In the genomic region with DNA sequence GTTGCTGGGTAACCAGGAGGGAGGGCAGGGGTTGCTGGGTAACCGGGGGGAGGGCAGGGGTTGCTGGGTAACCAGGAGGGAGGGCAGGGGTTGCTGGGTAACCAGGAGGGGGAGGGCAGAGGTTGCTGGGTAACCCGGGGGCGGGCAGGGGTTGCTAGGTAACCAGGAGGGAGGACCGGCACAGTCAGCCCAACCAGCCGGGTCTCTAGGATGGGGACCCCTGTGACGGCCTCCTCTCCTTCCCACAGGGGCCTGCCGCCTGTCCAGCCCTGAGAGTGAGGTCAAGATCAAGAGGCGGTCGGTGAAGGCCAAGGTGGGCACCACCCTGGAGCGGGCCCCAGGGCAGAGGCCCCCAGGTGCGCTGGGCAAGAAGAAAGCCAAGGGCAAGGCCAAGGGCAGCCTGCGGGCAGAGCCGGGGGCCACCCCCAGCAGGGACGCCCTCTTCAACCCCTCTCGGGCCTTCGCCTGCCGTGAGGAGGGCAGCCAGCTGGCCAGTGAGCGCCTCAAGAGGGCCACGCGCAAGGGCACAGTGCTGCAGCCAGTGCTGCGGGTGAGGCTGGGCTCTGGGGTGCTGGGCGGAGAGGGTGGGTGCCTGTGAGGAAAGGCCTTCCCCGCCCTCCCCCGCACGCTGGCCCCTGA, we compare ENCODE assay signal across 18 cellular contexts. TPM values are rescaled to one million over a fixed set of nuclear protein-coding genes. Genes with fewer than 3 reads are reported as not detected.
A peak's percentile ranks its signal among the peaks of the same experiment; 100 is the strongest.
DNase-seq lines count a peak whose midpoint lies in the region; ATAC-seq and TF ChIP-seq lines count a peak whose summit lies in the region.
"Had no signal": no experiment of that assay in that cellular context is flagged by ENCODE, and none has a peak within 500 bp of the region (broad histone marks: within the 10 kb centered on the region; RNA-seq: fewer than 3 reads in every experiment).

No MANE protein-coding gene starts in this region.

- no peaks in the 10 kb centered on the region for H3K9me3 Mint-ChIP-seq in activated CD8-positive, alpha-beta T cell treated with anti-CD3 and anti-CD28 coated beads for 36 hours
- H3K9me3 Mint-ChIP-seq in activated CD8-positive, alpha-beta T cell treated with anti-CD3 and anti-CD28 coated beads, Interleukin-2, amount 10 ng/mL, durations not matched to agents 7 days and 5 days (ENCODE audit: insufficient read depth) = no peaks in the 10 kb centered on the region
- no peaks in the 10 kb centered on the region for H3K9me3 Mint-ChIP-seq in natural killer cell
- H3K9me3 Mint-ChIP-seq in naive thymus-derived CD4-positive, alpha-beta T cell = no peaks in the 10 kb centered on the region
- H3K9me3 Mint-ChIP-seq: CD4-positive, alpha-beta memory T cell; IgD-negative memory B cell had no signal

- no peaks in the 10 kb centered on the region for H3K79me2 ChIP-seq in Karpas-422 (ENCODE audit: low read length)

- no peak overlapping the region for H3K4me2 ChIP-seq in Karpas-422 (ENCODE audit: low read depth, low read length, poor library complexity, severe bottlenecking)
- H3K4me2 ChIP-seq: PC-9 had no signal

- POLR2A ChIA-PET in activated CD8-positive, alpha-beta T cell treated with anti-CD3 and anti-CD28 coated beads for 36 hours (lab: Charles Lee) = no interaction called here
- POLR2A ChIA-PET in activated CD8-positive, alpha-beta T cell treated with anti-CD3 and anti-CD28 coated beads, Interleukin-2, amount 10 ng/mL, durations not matched to agents 7 days and 5 days (lab: Charles Lee) = no interaction called here
- POLR2A ChIA-PET in naive thymus-derived CD4-positive, alpha-beta T cell (lab: Charles Lee) = no interaction called here

- H3K36me3 Mint-ChIP-seq in activated CD8-positive, alpha-beta T cell treated with anti-CD3 and anti-CD28 coated beads for 36 hours (ENCODE audit: low read depth) = no peaks in the 10 kb centered on the region
- H3K36me3 Mint-ChIP-seq in activated CD8-positive, alpha-beta T cell treated with anti-CD3 and anti-CD28 coated beads, Interleukin-2, amount 10 ng/mL, durations not matched to agents 7 days and 5 days (ENCODE audit: low read depth) = no peaks in the 10 kb centered on the region
- H3K36me3 Mint-ChIP-seq in natural killer cell = no peaks in the 10 kb centered on the region
- no peaks in the 10 kb centered on the region for H3K36me3 Mint-ChIP-seq in naive thymus-derived CD4-positive, alpha-beta T cell
- H3K36me3 Mint-ChIP-seq: CD4-positive, alpha-beta memory T cell; IgD-negative memory B cell had no signal

- ATAC-seq in activated CD8-positive, alpha-beta T cell treated with anti-CD3 and anti-CD28 coated beads for 36 hours = no peak
- ATAC-seq in activated CD8-positive, alpha-beta T cell treated with anti-CD3 and anti-CD28 coated beads, Interleukin-2, amount 10 ng/mL, durations not matched to agents 7 days and 5 days = no peak
- ATAC-seq in natural killer cell = no peak
- no peak for ATAC-seq in naive thymus-derived CD4-positive, alpha-beta T cell

- no peaks in the 10 kb centered on the region for H3K9me3 ChIP-seq in Karpas-422 (ENCODE audit: low read length)
- H3K9me3 ChIP-seq in naive thymus-derived CD4-positive, alpha-beta T cell (ENCODE audit: control insufficient read depth in 2 of 3, low read length in 3 of 3) = no peaks in the 10 kb centered on the region

- no peaks in the 10 kb centered on the region for H3K4me1 ChIP-seq in Karpas-422 (ENCODE audit: low read length)
- peaks cover 9 to 12% of the 10 kb centered on the region in 2 donors for H3K4me1 ChIP-seq in naive thymus-derived CD4-positive, alpha-beta T cell (ENCODE audit: control insufficient read depth in 2 of 2, insufficient read depth in 2 of 2, low read length in 2 of 2)

- H3K27ac Mint-ChIP-seq in activated CD8-positive, alpha-beta T cell treated with anti-CD3 and anti-CD28 coated beads for 36 hours = no peak overlapping the region
- H3K27ac Mint-ChIP-seq in activated CD8-positive, alpha-beta T cell treated with anti-CD3 and anti-CD28 coated beads, Interleukin-2, amount 10 ng/mL, durations not matched to agents 7 days and 5 days = no peak overlapping the region
- H3K27ac Mint-ChIP-seq in natural killer cell = no peak overlapping the region
- no peak overlapping the region for H3K27ac Mint-ChIP-seq in naive thymus-derived CD4-positive, alpha-beta T cell
- H3K27ac Mint-ChIP-seq: B cell, IgD-negative memory B cell had no signal

- no peak overlapping the region for H2AFZ ChIP-seq in Karpas-422 (ENCODE audit: low read length)
- H2AFZ ChIP-seq: PC-9 had no signal

- H3K27me3 ChIP-seq in Karpas-422 (ENCODE audit: low read length) = no peaks in the 10 kb centered on the region
- no peaks in the 10 kb centered on the region for H3K27me3 ChIP-seq in naive thymus-derived CD4-positive, alpha-beta T cell (ENCODE audit: control insufficient read depth in 2 of 2, insufficient read depth in 2 of 2, low read length in 2 of 2)

- peaks cover 11% of the 10 kb centered on the region for H3K4me1 Mint-ChIP-seq in activated CD8-positive, alpha-beta T cell treated with anti-CD3 and anti-CD28 coated beads for 36 hours (ENCODE audit: low read depth)
- H3K4me1 Mint-ChIP-seq in activated CD8-positive, alpha-beta T cell treated with anti-CD3 and anti-CD28 coated beads, Interleukin-2, amount 10 ng/mL, durations not matched to agents 7 days and 5 days (ENCODE audit: low read depth) = peaks cover 22% of the 10 kb centered on the region
- H3K4me1 Mint-ChIP-seq in natural killer cell = peaks cover 18 to 49% of the 10 kb centered on the region in 2 donors
- peaks cover 5 to 15% (median 8%) of the 10 kb centered on the region in 7 donors for H3K4me1 Mint-ChIP-seq in naive thymus-derived CD4-positive, alpha-beta T cell

- no peak overlapping the region for H3K27ac ChIP-seq in Karpas-422 (ENCODE audit: low read length)
- no peak overlapping the region for H3K27ac ChIP-seq in naive thymus-derived CD4-positive, alpha-beta T cell (ENCODE audit: low read depth, low read length)
- H3K27ac ChIP-seq: 22Rv1, PC-9 had no signal

- CTCF ChIA-PET in activated CD8-positive, alpha-beta T cell treated with anti-CD3 and anti-CD28 coated beads for 36 hours (lab: Charles Lee) = no interaction called here
- CTCF ChIA-PET in activated CD8-positive, alpha-beta T cell treated with anti-CD3 and anti-CD28 coated beads, Interleukin-2, amount 10 ng/mL, durations not matched to agents 7 days and 5 days (lab: Charles Lee) = no interaction called here
- CTCF ChIA-PET in naive thymus-derived CD4-positive, alpha-beta T cell (lab: Charles Lee) = no interaction called here

- no peaks in the 10 kb centered on the region for H3K27me3 Mint-ChIP-seq in activated CD8-positive, alpha-beta T cell treated with anti-CD3 and anti-CD28 coated beads for 36 hours
- H3K27me3 Mint-ChIP-seq in activated CD8-positive, alpha-beta T cell treated with anti-CD3 and anti-CD28 coated beads, Interleukin-2, amount 10 ng/mL, durations not matched to agents 7 days and 5 days (ENCODE audit: low read depth) = no peaks in the 10 kb centered on the region
- peaks cover 0 to 13% of the 10 kb centered on the region in 2 donors for H3K27me3 Mint-ChIP-seq in natural killer cell (ENCODE audit: low read depth in 2 of 2)
- peaks cover 0 to 5% (median 1%) of the 10 kb centered on the region in 5 donors for H3K27me3 Mint-ChIP-seq in naive thymus-derived CD4-positive, alpha-beta T cell
- H3K27me3 Mint-ChIP-seq: CD4-positive, alpha-beta memory T cell had no signal

- no peak overlapping the region for H3K4me3 ChIP-seq in Karpas-422 (ENCODE audit: low read length)
- no peak overlapping the region for H3K4me3 ChIP-seq in naive thymus-derived CD4-positive, alpha-beta T cell (ENCODE audit: low read length)
- H3K4me3 ChIP-seq: PC-9 had no signal

- H3K9me2 ChIP-seq in Karpas-422 (replicated peaks; ENCODE audit: insufficient read depth, low read length) = no peaks in the 10 kb centered on the region

- no peaks in the 10 kb centered on the region for H3K36me3 ChIP-seq in Karpas-422 (ENCODE audit: insufficient read depth, low read length)
- no peaks in the 10 kb centered on the region for H3K36me3 ChIP-seq in naive thymus-derived CD4-positive, alpha-beta T cell (ENCODE audit: control insufficient read depth in 2 of 3, insufficient read depth in 3 of 3, low read length in 3 of 3)

- no peak for TF ChIP-seq CTCF in activated CD8-positive, alpha-beta T cell treated with anti-CD3 and anti-CD28 coated beads for 36 hours (IDR thresholded peaks at IDR 0.05)
- TF ChIP-seq CTCF in natural killer cell (IDR thresholded peaks at IDR 0.05) = no peak

- no peak overlapping the region for H3K9ac ChIP-seq in Karpas-422 (ENCODE audit: low read length)

- DNase-seq in DMS 273 (lab: John Stamatoyannopoulos, UW; ENCODE audit: unreplicated experiment) (peak; percentile 41), DMS 273 treated with DMSO at 0.1 percent for 48 hours (lab: John Stamatoyannopoulos, UW) (no peak), Karpas-422 (peak; percentile 50), left kidney (ENCODE audit: low read depth, low spot score) (peak; percentile 64), natural killer cell (no peak)
- DNase-seq in activated CD8-positive, alpha-beta T cell treated with anti-CD3 and anti-CD28 coated beads for 36 hours = peak; percentile 24
- no peak for DNase-seq in activated CD8-positive, alpha-beta T cell treated with anti-CD3 and anti-CD28 coated beads, Interleukin-2, amount 10 ng/mL, durations not matched to agents 7 days and 5 days
- DNase-seq in naive thymus-derived CD4-positive, alpha-beta T cell = no peak
- DNase-seq: EL, NCI-H1048, NCI-H2107, NCI-H774, PC-9, T-helper 1 cell had no signal

- H3K4me3 Mint-ChIP-seq in activated CD8-positive, alpha-beta T cell treated with anti-CD3 and anti-CD28 coated beads for 36 hours = no peak overlapping the region
- no peak overlapping the region for H3K4me3 Mint-ChIP-seq in activated CD8-positive, alpha-beta T cell treated with anti-CD3 and anti-CD28 coated beads, Interleukin-2, amount 10 ng/mL, durations not matched to agents 7 days and 5 days
- no peak overlapping the region for H3K4me3 Mint-ChIP-seq in natural killer cell
- H3K4me3 Mint-ChIP-seq in naive thymus-derived CD4-positive, alpha-beta T cell = no peak overlapping the region
- H3K4me3 Mint-ChIP-seq: B cell; CD4-positive, alpha-beta memory T cell; IgD-negative memory B cell had no signal

- intact Hi-C loops in activated CD8-positive, alpha-beta T cell treated with anti-CD3 and anti-CD28 coated beads for 36 hours (cut with micrococcal nuclease) = no loop called here
- intact Hi-C loops in natural killer cell (cut with micrococcal nuclease) = no loop called here
- intact Hi-C loops in naive thymus-derived CD4-positive, alpha-beta T cell (cut with micrococcal nuclease) = no loop called here

- H4K20me1 ChIP-seq in Karpas-422 (ENCODE audit: insufficient read depth, low read depth, low read length) = no peaks in the 10 kb centered on the region; the same call in 1 of the 2 replicates

RNA-seq across cellular contexts. Expression of gene ACTG1, which starts 54.6 kb away (rescaled TPM):
- 1,000 to 10,000 TPM; 4,606 to 4,756 TPM for total RNA-seq in activated CD8-positive, alpha-beta T cell treated with anti-CD3 and anti-CD28 coated beads for 36 hours
- total RNA-seq in activated CD8-positive, alpha-beta T cell treated with anti-CD3 and anti-CD28 coated beads, Interleukin-2, amount 10 ng/mL, durations not matched to agents 7 days and 5 days = 1,000 to 10,000 TPM; 5,147 to 5,318 TPM
- 2,634 and 2,913 TPM in 2 replicates for total RNA-seq in Karpas-422 (2014; rRNA removed; shearing (Covaris generic); ENCODE audit: low replicate concordance)
- 1,000 to 10,000 TPM; 1,401 to 1,901 (median 1,735) TPM for total RNA-seq in natural killer cell
- 1,000 to 10,000 TPM in 4 of 5 experiments, 100 to 1,000 TPM in 1; 971 to 4,639 (median 1,185) TPM for total RNA-seq in naive thymus-derived CD4-positive, alpha-beta T cell
- 1,000 to 10,000 TPM; 1,098 to 1,433 TPM for polyA plus RNA-seq in naive thymus-derived CD4-positive, alpha-beta T cell

Comparison
In these comparisons a context has a peak if more than half of its experiments do, and no peak if none do; other contexts are left out.
1. DNase-seq: peak in DMS 273 (single experiment), activated CD8-positive, alpha-beta T cell treated with anti-CD3 and anti-CD28 coated beads for 36 hours (single experiment), Karpas-422 (single experiment) and left kidney (single experiment); none in DMS 273 treated with DMSO at 0.1 percent for 48 hours (single experiment), activated CD8-positive, alpha-beta T cell treated with anti-CD3 and anti-CD28 coated beads, Interleukin-2, amount 10 ng/mL, durations not matched to agents 7 days and 5 days (single experiment), natural killer cell (single experiment) and naive thymus-derived CD4-positive, alpha-beta T cell (0 of 9).